In the genomic region with DNA sequence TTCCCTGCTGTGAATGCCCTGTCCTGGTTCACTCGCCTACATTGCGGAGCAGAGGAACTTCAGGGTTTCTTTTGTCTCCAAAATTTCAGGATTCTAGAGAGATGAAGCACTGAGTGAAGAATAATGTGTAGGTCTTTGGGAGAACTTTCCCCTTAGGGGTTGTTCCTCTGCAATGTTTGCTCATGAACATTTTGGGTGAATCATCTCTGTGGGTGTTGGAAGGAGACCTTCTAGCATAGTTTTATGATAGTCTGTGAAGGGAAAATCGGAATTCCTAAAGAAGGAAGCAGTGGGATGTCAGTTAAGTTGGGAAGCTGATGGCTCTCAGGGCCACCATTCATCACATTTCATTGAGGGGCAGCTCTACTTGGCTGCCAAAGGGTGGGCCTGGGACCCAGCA, we compare ENCODE assay signal across 27 cellular contexts.
A peak's percentile ranks its signal among the peaks of the same experiment; 100 is the strongest.
DNase-seq lines count a peak whose midpoint lies in the region; ATAC-seq, FAIRE-seq and TF ChIP-seq lines count a peak whose summit lies in the region.
"Had no signal": no experiment of that assay in that cellular context is flagged by ENCODE, and none has a peak within 500 bp of the region (broad histone marks: within the 10 kb centered on the region; RNA-seq: fewer than 3 reads in every experiment).

No MANE protein-coding gene starts in this region.

- ATAC-seq in activated T-helper 17 cell treated with anti-CD3 and anti-CD28 coated beads, Interleukin-2, amount 50 U/mL, for 72 hours (replicated peaks), result no peak
- ATAC-seq: GM12878, HCT116, upper lobe of right lung, WTC11 had no signal

- no peak for TF ChIP-seq POLR2A in breast epithelium (IDR thresholded peaks at IDR 0.05)

- DNase-seq in MCF 10A (ENCODE audit: unreplicated experiment), result peak; percentile 16
- no peak for DNase-seq in breast epithelium (ENCODE audit: low spot score in 2 of 2)
- peak; percentile 51 to 74 for DNase-seq in foreskin fibroblast
- DNase-seq in urothelium cell line (ENCODE audit: low spot score), result no peak
- DNase-seq in activated CD4-positive, alpha-beta T cell treated with anti-CD3 and anti-CD28 coated beads, Interleukin-2, amount 10 ng/mL, durations not matched to agents 7 days and 5 days, result no peak
- no peak for DNase-seq in activated T-cell treated with anti-CD3 and anti-CD28 coated beads, Interleukin-2, amount 50 U/mL, for 48 hours
- no peak for DNase-seq in RKO (ENCODE audit: low spot score)
- DNase-seq: 8988T; activated CD4-positive, alpha-beta T cell treated with anti-CD3 and anti-CD28 coated beads, Interleukin-2, amount 50 U/mL, for 4 hours; activated CD8-positive, alpha-beta memory T cell treated with anti-CD3 and anti-CD28 coated beads, Interleukin-2, amount 50 U/mL, for 48 hours; activated gamma-delta T cell; amniotic stem cell; BE2C; glutamatergic neuron; kidney glomerular epithelial cell; NCI-H1105; NCI-H2029; NCI-H2227 treated with DMSO at 0.1 percent for 48 hours; stimulated activated CD4-positive, alpha-beta T cell treated with anti-CD3 and anti-CD28 coated beads, Interleukin-2, amount 100 ng/mL, for 24 hours; upper lobe of right lung had no signal

- H3K4me3 Mint-ChIP-seq in MCF 10A (ENCODE audit: unreplicated experiment), result no peak overlapping the region
- no peak overlapping the region for H3K4me3 Mint-ChIP-seq in activated T-helper 17 cell treated with anti-CD3 and anti-CD28 coated beads, Interleukin-2, amount 50 U/mL, for 72 hours
- H3K4me3 Mint-ChIP-seq in activated CD4-positive, alpha-beta T cell treated with anti-CD3 and anti-CD28 coated beads, Interleukin-2, amount 10 ng/mL, durations not matched to agents 7 days and 5 days, result no peak overlapping the region
- H3K4me3 Mint-ChIP-seq: WTC11 had no signal

- FAIRE-seq in urothelium cell line (lab: Jason Lieb, UNC), result peak; percentile 77
- FAIRE-seq: GM12878 had no signal

- intact Hi-C loops in MCF 10A (cut with micrococcal nuclease) (no loop called here), breast epithelium (cut with DNase I; ENCODE audit: low total_unique reads) (no loop called here)

- no peaks in the 10 kb centered on the region for H3K27me3 Mint-ChIP-seq in MCF 10A (ENCODE audit: insufficient read depth, unreplicated experiment)
- no peaks in the 10 kb centered on the region for H3K27me3 Mint-ChIP-seq in activated T-helper 17 cell treated with anti-CD3 and anti-CD28 coated beads, Interleukin-2, amount 50 U/mL, for 72 hours
- H3K27me3 Mint-ChIP-seq in activated CD4-positive, alpha-beta T cell treated with anti-CD3 and anti-CD28 coated beads, Interleukin-2, amount 10 ng/mL, durations not matched to agents 7 days and 5 days, result no peaks in the 10 kb centered on the region

- POLR2A ChIA-PET in MCF 10A (lab: Yijun Ruan, JAX), result no interaction called here
- POLR2A ChIA-PET in activated CD4-positive, alpha-beta T cell treated with anti-CD3 and anti-CD28 coated beads, Interleukin-2, amount 10 ng/mL, durations not matched to agents 7 days and 5 days (lab: Charles Lee), result no interaction called here

- H3K36me3 ChIP-seq in breast epithelium, result no peaks in the 10 kb centered on the region
- H3K36me3 ChIP-seq: BE2C, upper lobe of right lung had no signal

- no peaks in the 10 kb centered on the region for H3K4me1 ChIP-seq in breast epithelium
- H3K4me1 ChIP-seq: BE2C, upper lobe of right lung had no signal

- H3K27me3 ChIP-seq in breast epithelium, result no peaks in the 10 kb centered on the region
- H3K27me3 ChIP-seq: BE2C, upper lobe of right lung had no signal

- peaks cover 6% of the 10 kb centered on the region for H3K4me1 Mint-ChIP-seq in MCF 10A (ENCODE audit: insufficient read depth, unreplicated experiment)
- peaks cover 5% of the 10 kb centered on the region for H3K4me1 Mint-ChIP-seq in activated T-helper 17 cell treated with anti-CD3 and anti-CD28 coated beads, Interleukin-2, amount 50 U/mL, for 72 hours
- H3K4me1 Mint-ChIP-seq in activated CD4-positive, alpha-beta T cell treated with anti-CD3 and anti-CD28 coated beads, Interleukin-2, amount 10 ng/mL, durations not matched to agents 7 days and 5 days, result peaks cover 3% of the 10 kb centered on the region

- TF ChIP-seq CTCF in MCF 10A (IDR thresholded peaks at IDR 0.05; ENCODE audit: unreplicated experiment) (no peak), breast epithelium (IDR thresholded peaks at IDR 0.05) (no peak), foreskin fibroblast (IDR thresholded peaks at IDR 0.05; ENCODE audit: low read depth, low read length) (no peak)

- H3K27ac Mint-ChIP-seq in MCF 10A (ENCODE audit: low read depth, unreplicated experiment), result no peak overlapping the region
- peak overlapping the region; percentile 34 for H3K27ac Mint-ChIP-seq in activated T-helper 17 cell treated with anti-CD3 and anti-CD28 coated beads, Interleukin-2, amount 50 U/mL, for 72 hours
- H3K27ac Mint-ChIP-seq in activated CD4-positive, alpha-beta T cell treated with anti-CD3 and anti-CD28 coated beads, Interleukin-2, amount 10 ng/mL, durations not matched to agents 7 days and 5 days, result no peak overlapping the region
- H3K27ac Mint-ChIP-seq: WTC11 had no signal

- peaks cover 13% of the 10 kb centered on the region for H3K36me3 Mint-ChIP-seq in MCF 10A (ENCODE audit: insufficient read depth, unreplicated experiment)
- H3K36me3 Mint-ChIP-seq in activated T-helper 17 cell treated with anti-CD3 and anti-CD28 coated beads, Interleukin-2, amount 50 U/mL, for 72 hours (ENCODE audit: low read depth), result peaks cover 92% of the 10 kb centered on the region
- peaks cover 40% of the 10 kb centered on the region for H3K36me3 Mint-ChIP-seq in activated CD4-positive, alpha-beta T cell treated with anti-CD3 and anti-CD28 coated beads, Interleukin-2, amount 10 ng/mL, durations not matched to agents 7 days and 5 days (ENCODE audit: low read depth)

- peaks cover 9% of the 10 kb centered on the region for H3K9me3 Mint-ChIP-seq in MCF 10A (ENCODE audit: unreplicated experiment)
- H3K9me3 Mint-ChIP-seq in activated T-helper 17 cell treated with anti-CD3 and anti-CD28 coated beads, Interleukin-2, amount 50 U/mL, for 72 hours, result no peaks in the 10 kb centered on the region
- H3K9me3 Mint-ChIP-seq in activated CD4-positive, alpha-beta T cell treated with anti-CD3 and anti-CD28 coated beads, Interleukin-2, amount 10 ng/mL, durations not matched to agents 7 days and 5 days, result no peaks in the 10 kb centered on the region

- H3K4me3 ChIP-seq in breast epithelium, result no peak overlapping the region
- H3K4me3 ChIP-seq in foreskin fibroblast (ENCODE audit: low read depth in 1 of 2, low read length in 2 of 2), result no peak overlapping the region
- H3K4me3 ChIP-seq: coronary artery, GM12878, lung, smooth muscle cell, upper lobe of right lung had no signal

- BruUV-seq in MCF 10A (replicated peaks; lab: Mats Ljungman, UMichigan), result no TSS peak

- no peak overlapping the region for H3K27ac ChIP-seq in breast epithelium
- H3K27ac ChIP-seq: coronary artery, upper lobe of right lung had no signal

- H3K9me3 ChIP-seq in breast epithelium, result no peaks in the 10 kb centered on the region
- H3K9me3 ChIP-seq: BE2C, upper lobe of right lung had no signal

- CTCF ChIA-PET in MCF 10A (lab: Yijun Ruan, JAX), result interaction anchor here (0.5 kb wide), 1 partner anchor 46 kb away, joined by 4 read pairs; no protein-coding TSS in a partner anchor
- CTCF ChIA-PET in activated CD4-positive, alpha-beta T cell treated with anti-CD3 and anti-CD28 coated beads, Interleukin-2, amount 10 ng/mL, durations not matched to agents 7 days and 5 days (lab: Charles Lee), result no interaction called here

Comparison
In these comparisons a context has a peak if more than half of its experiments do, and no peak if none do; other contexts are left out.
1. DNase-seq: peak in MCF 10A (single experiment) and foreskin fibroblast (2 of 2); none in breast epithelium (0 of 2), urothelium cell line (single experiment), activated CD4-positive, alpha-beta T cell treated with anti-CD3 and anti-CD28 coated beads, Interleukin-2, amount 10 ng/mL, durations not matched to agents 7 days and 5 days (single experiment), activated T-cell treated with anti-CD3 and anti-CD28 coated beads, Interleukin-2, amount 50 U/mL, for 48 hours (0 of 2) and RKO (single experiment).